12 cellular contexts compared by ENCODE assay signal in genomic region chr12:9682508-9682907, GRCh38. TPM values are rescaled to one million over a fixed set of nuclear protein-coding genes. Genes with fewer than 3 reads are reported as not detected.
"Had no signal": no experiment of that assay in that cellular context is flagged by ENCODE, and none has a peak within 500 bp of the region (broad histone marks: within the 10 kb centered on the region; RNA-seq: fewer than 3 reads in every experiment).

No MANE protein-coding gene starts in this region.

RNA-seq across cellular contexts. Expression of gene CLECL1, which starts 50.4 kb away (rescaled TPM):
- total RNA-seq: body of pancreas, dermis microvascular lymphatic vessel endothelial cell, gastrocnemius medialis, left ventricle myocardium inferior, mesenteric fat pad, myocyte, occipital lobe, sigmoid colon, temporal lobe, tibial nerve, WTC11 had no signal
- polyA plus RNA-seq: aorta had no signal
